1 cellular context compared by ENCODE assay signal in the genomic region with DNA sequence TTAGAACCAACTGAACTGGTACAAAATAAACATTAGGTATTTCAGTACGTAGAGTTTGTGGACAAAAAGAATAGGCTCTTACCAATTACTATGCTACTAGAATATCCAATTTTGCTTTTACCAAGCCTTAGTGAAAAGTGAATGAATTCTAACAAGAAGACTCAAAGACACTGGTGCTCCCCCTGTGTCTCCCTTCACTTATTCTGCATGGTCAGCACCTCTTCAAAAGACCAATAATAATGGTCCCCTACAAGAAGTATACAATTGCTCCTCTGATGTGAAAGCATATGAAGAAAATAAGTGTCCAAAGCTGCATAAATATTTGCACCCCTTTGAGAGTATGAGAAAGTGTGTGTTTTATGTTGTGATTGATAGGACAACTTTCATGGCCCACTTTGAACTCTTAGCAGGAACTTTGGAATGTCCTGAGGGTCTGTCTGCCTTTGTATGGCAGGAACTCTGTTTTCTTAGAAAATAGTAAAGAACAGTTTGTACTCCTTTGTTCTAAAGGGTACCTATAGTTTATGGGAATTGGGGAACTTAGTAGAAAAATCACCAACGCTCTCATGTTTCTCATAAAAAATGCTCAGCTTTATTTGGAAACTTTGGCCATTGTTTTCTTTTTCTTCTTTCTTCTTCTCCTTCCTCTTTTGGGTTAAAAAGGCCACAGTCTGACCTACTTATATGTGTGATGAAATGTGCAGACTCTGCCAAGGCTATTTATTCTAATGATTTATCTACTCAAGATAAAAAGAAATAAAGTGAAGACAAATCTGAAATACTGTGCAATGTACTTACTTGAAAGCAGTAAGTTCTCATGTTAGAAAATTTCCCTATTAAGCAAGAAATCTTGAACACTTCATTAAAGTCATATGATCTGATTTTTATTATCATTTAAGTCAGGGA.
TF ChIP-seq lines count a peak whose summit lies in the region.

No MANE protein-coding gene starts in this region.

TF ChIP-seq in GM12878, 131 proteins besides CTCF, POLR2A, EP300 and RAD21 (continued from another document):
- TF ChIP-seq MXI1 (IDR thresholded peaks at IDR 0.05; ENCODE audit: low read depth, low read length) (no peak), HCFC1 (IDR thresholded peaks at IDR 0.05; ENCODE audit: low read length) (no peak)
TF ChIP-seq in GM12878: peak in this region for 0.
